Comparison of ENCODE assay signal across 1 cellular context in genomic region chr1:108746382-108747127, GRCh38.
TF ChIP-seq lines count a peak whose summit lies in the region.

STXBP3 (plus strand) TSS chr1:108746674; CDS start chr1:108746738, 64 bp downstream.

TF ChIP-seq in K562, 482 proteins besides CTCF, POLR2A, EP300 and RAD21 (continued from another document and continues in another):
- TF ChIP-seq MBD1 (CRISPR knock-in tag; IDR thresholded peaks at IDR 0.05) (no peak), ZNF282 (CRISPR knock-in tag; IDR thresholded peaks at IDR 0.05) (0 out of 2 replicates have a peak, but pooled peaks have one; percentile 76), YBX1 (IDR thresholded peaks at IDR 0.05) (no peak), GTF2B (IDR thresholded peaks at IDR 0.05; ENCODE audit: extremely low read depth, insufficient read length) (no peak), SMAD3 (CRISPR knock-in tag; conservative IDR thresholded peaks at IDR 0.05) (peak; percentile 87), ZKSCAN8 (CRISPR knock-in tag; IDR thresholded peaks at IDR 0.05) (no peak), ARID3A (IDR thresholded peaks at IDR 0.05; ENCODE audit: borderline replicate concordance, low read depth, low read length) (peak; percentile 41; the same call in 1 of the 2 replicates), AFF1 (IDR thresholded peaks at IDR 0.05; ENCODE audit: low read depth in 1 of 2, partially characterized antibody in 2 of 2) (peak in 1 of 2 experiments; percentile 41), THAP7 (CRISPR knock-in tag; IDR thresholded peaks at IDR 0.05) (peak; percentile 84; the same call in 1 of the 2 replicates), ZNF280A (IDR thresholded peaks at IDR 0.05; ENCODE audit: low read depth, partially characterized antibody) (no peak), REST (CRISPR knock-in tag; IDR thresholded peaks at IDR 0.05; ENCODE audit: low read depth) (peak; percentile 31; the same call in 1 of the 2 replicates), ZBTB49 (CRISPR knock-in tag; IDR thresholded peaks at IDR 0.05; ENCODE audit: borderline replicate concordance) (no peak), HNRNPH1 (optimal IDR thresholded peaks at IDR 0.05; ENCODE audit: low read depth, low read length) (no peak), ZNF512 (tag; IDR thresholded peaks at IDR 0.05) (no peak), GATA2 (CRISPR knock-in tag; IDR thresholded peaks at IDR 0.05) (no peak), ZBTB33 (CRISPR knock-in tag; IDR thresholded peaks at IDR 0.05) (peak; percentile 17; the same call in 1 of the 2 replicates), TFAM (CRISPR knock-in tag; conservative IDR thresholded peaks at IDR 0.05) (no peak), KAT2B (IDR thresholded peaks at IDR 0.05; ENCODE audit: low read depth, low read length) (peak; percentile 46), PRPF4 (IDR thresholded peaks at IDR 0.05; ENCODE audit: insufficient read depth, low read depth, low read length, poor library complexity, severe bottlenecking) (no peak), MCM7 (IDR thresholded peaks at IDR 0.05) (no peak), ZNF41 (CRISPR knock-in tag; conservative IDR thresholded peaks at IDR 0.05) (no peak), KDM5B (IDR thresholded peaks at IDR 0.05; ENCODE audit: insufficient replicate concordance, low read depth, low read length) (peak; percentile 90), TAF1 (IDR thresholded peaks at IDR 0.05; ENCODE audit: control insufficient read depth, extremely low read depth, insufficient read depth, low read length, severe bottlenecking) (peak; percentile 99), ETS2 (tag; IDR thresholded peaks at IDR 0.05; ENCODE audit: borderline replicate concordance, poor library complexity, severe bottlenecking) (no peak), HIVEP1 (CRISPR knock-in tag; IDR thresholded peaks at IDR 0.05) (no peak), CTCFL (IDR thresholded peaks at IDR 0.05; ENCODE audit: borderline replicate concordance, insufficient read depth, low read depth, low read length, poor library complexity, severe bottlenecking) (peak; percentile 99), ETV5 (CRISPR knock-in tag; IDR thresholded peaks at IDR 0.05; ENCODE audit: low read depth) (0 out of 2 replicates have a peak, but pooled peaks have one; percentile 74), ZFX (CRISPR knock-in tag; IDR thresholded peaks at IDR 0.05) (peak; percentile 96)
